8 cellular contexts compared by ENCODE assay signal in the genomic region with DNA sequence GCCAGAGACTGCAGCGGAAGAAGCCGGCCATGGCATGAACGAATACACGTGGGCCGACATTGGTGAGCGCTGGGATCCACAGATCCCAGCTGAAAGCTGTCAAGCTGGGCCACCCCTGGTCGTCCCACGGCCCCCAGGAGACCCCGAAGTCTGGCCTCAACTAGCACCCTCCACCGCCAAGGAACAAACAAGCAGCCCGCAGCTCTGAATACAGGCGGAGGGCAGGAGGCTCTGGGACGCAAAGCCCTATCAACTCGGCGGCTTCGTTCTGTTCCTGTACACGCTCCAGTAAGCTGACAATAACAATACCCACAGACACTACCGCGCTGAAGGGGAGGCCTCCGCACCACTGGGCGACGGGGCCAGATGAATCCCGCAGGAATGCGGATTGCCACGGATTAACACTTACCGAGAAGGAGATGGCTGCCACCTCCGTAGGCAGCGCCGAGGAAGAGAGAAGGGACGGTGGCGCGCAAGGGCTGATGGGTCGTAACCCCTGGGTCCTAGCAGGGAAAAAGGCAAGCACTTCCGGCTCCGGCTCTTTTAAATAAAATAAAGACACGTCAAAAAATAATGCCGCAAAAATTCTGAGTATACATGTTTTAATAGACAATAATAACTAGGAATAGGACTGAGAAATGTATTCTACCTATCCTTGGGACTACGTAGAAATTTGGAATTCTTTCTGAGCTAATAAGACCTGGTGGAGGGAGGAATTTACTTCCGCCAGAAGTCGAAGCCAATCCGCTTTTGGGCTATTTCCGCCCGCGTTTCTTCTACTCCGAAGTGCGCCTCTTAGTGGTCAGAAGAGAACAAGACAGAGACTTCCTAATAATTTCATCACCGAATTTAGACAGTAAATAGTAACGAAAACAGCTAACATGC. TPM values are rescaled to one million over a fixed set of nuclear protein-coding genes. Genes with fewer than 3 reads are reported as not detected.
A peak's percentile ranks its signal among the peaks of the same experiment; 100 is the strongest.
DNase-seq lines count a peak whose midpoint lies in the region; ATAC-seq, FAIRE-seq and TF ChIP-seq lines count a peak whose summit lies in the region.

A gene (minus strand): TSS at position 481 of the 885 bp plus-strand sequence. CDS start 1,328 bp downstream, outside the sequence.

- H3K27ac ChIP-seq in keratinocyte (ENCODE audit: control insufficient read depth, insufficient read depth, low read length): peak within 1 kb of the TSS; percentile 99

- peaks cover 26 to 40% of the 10 kb centered on the region in 2 experiments for H3K36me3 ChIP-seq in keratinocyte (ENCODE audit: control insufficient read depth in 2 of 2, extremely low read depth in 1 of 2, insufficient read depth in 2 of 2, low read length in 2 of 2)

- peak; percentile 98 to 99 for DNase-seq in AML-193 (lab: John Stamatoyannopoulos, UW)
- DNase-seq in NCI-H446 treated with DMSO at 0.1 percent for 48 hours (lab: John Stamatoyannopoulos, UW): peak; percentile 85
- DNase-seq in cerebellar cortex (ENCODE audit: low spot score): peak; percentile 97
- DNase-seq in keratinocyte (ENCODE audit: low read depth, low spot score): peak; percentile 69
- DNase-seq in stimulated activated CD4-positive, alpha-beta T cell treated with anti-CD3 and anti-CD28 coated beads, Interleukin-15, amount 100 ng/mL, for 1 hour (ENCODE audit: low read depth in 1 of 2, low spot score in 1 of 2): peak; percentile 64 to 73

- H3K27me3 ChIP-seq in keratinocyte (ENCODE audit: control insufficient read depth, extremely low read depth, insufficient read depth, low read length): no peaks in the 10 kb centered on the region

- dilution Hi-C loops in keratinocyte (cut with MboI; ENCODE audit: extremely low pct_ligation_motif_present, low sequenced_read_pairs): no loop called here

- peak; percentile 58 to 87 (median 72) for TF ChIP-seq CTCF in keratinocyte (optimal IDR thresholded peaks at IDR 0.05 in 1 of 3, IDR thresholded peaks at IDR 0.05 in 1 of 3, conservative IDR thresholded peaks at IDR 0.05 in 1 of 3; ENCODE audit: extremely low read depth in 1 of 3, insufficient read depth in 2 of 3, low read length in 3 of 3)

- peak within 1 kb of the TSS; percentile 68 to 80 (median 78) for H3K4me3 ChIP-seq in keratinocyte (ENCODE audit: control insufficient read depth in 2 of 3, extremely low read depth in 1 of 3, insufficient read depth in 2 of 3, low read depth in 1 of 3, low read length in 3 of 3)

- peaks cover 50% of the 10 kb centered on the region for H3K79me2 ChIP-seq in keratinocyte (ENCODE audit: control insufficient read depth, insufficient read depth, low read length)

- ATAC-seq in GM19043 (IDR thresholded peaks at IDR 0.05; ENCODE audit: low read depth, unreplicated experiment) (peak; percentile 86), HG03378 (IDR thresholded peaks at IDR 0.05; ENCODE audit: unreplicated experiment) (peak; percentile 78)
- ATAC-seq in activated CD4-positive, CD25-positive, alpha-beta regulatory T cell treated with anti-CD3 and anti-CD28 coated beads, Interleukin-2, amount 50 U/mL, for 24 hours: peak; percentile 85 to 86

- no peaks in the 10 kb centered on the region for H3K9me3 ChIP-seq in keratinocyte (ENCODE audit: control insufficient read depth, low read depth, low read length)

- H3K9ac ChIP-seq in keratinocyte (ENCODE audit: control insufficient read depth, extremely low read depth, insufficient read depth, low read length): peak within 1 kb of the TSS; percentile 89

- FAIRE-seq in keratinocyte (lab: Jason Lieb, UNC): no peak

- H4K20me1 ChIP-seq in keratinocyte (ENCODE audit: control insufficient read depth, extremely low read depth, insufficient read depth, low read length): peaks cover 36% of the 10 kb centered on the region

- peaks cover 35% of the 10 kb centered on the region for H3K4me1 ChIP-seq in keratinocyte (ENCODE audit: control insufficient read depth, extremely low read depth, insufficient read depth, low read length)

- peak within 1 kb of the TSS; percentile 90 for H3K4me2 ChIP-seq in keratinocyte (ENCODE audit: control insufficient read depth, extremely low read depth, insufficient read depth, low read depth, low read length)

- H3K9me1 ChIP-seq in keratinocyte (ENCODE audit: control insufficient read depth, extremely low read depth, insufficient read depth, low read length): peaks cover 5% of the 10 kb centered on the region

- peak within 1 kb of the TSS; percentile 90 for H2AFZ ChIP-seq in keratinocyte (ENCODE audit: control insufficient read depth, low read length)

RNA-seq across cellular contexts. Expression of the gene that starts here (rescaled TPM):
- 2,329 to 2,828 TPM (median 2,534 TPM) in 3 replicates for polyA plus RNA-seq in keratinocyte
- 788 TPM for polyA plus RNA-seq in keratinocyte (2011; ENCODE audit: low read depth)
- 2,654 and 3,289 TPM in 2 replicates for polyA plus RNA-seq in keratinocyte (2011; cell fraction: cytosol; rRNA removed)
- polyA plus RNA-seq in keratinocyte (2011; cell fraction: nucleus; rRNA removed): 610 and 619 TPM in 2 replicates
- polyA plus RNA-seq in keratinocyte (2012; ENCODE audit: low replicate concordance): 3,073 and 3,884 TPM in 2 replicates
- polyA minus RNA-seq in keratinocyte: 467 to 1,579 TPM (median 1,500 TPM) in 3 replicates
- polyA minus RNA-seq in keratinocyte (2011; cell fraction: cytosol; rRNA and poly(A)+ RNA removed): 1,168 TPM
- 162 and 245 TPM in 2 replicates for polyA minus RNA-seq in keratinocyte (2011; cell fraction: nucleus; rRNA and poly(A)+ RNA removed)

Comparison
In these comparisons a context has a peak if more than half of its experiments do, and no peak if none do; other contexts are left out.
1. Peak in every context shown above with its lines: DNase-seq, ATAC-seq, H3K4me3 ChIP-seq and H3K27ac ChIP-seq.